1 cellular context compared by ENCODE assay signal in genomic region chr17:71438631-71439146, GRCh38.
TF ChIP-seq lines count a peak whose summit lies in the region.

No MANE protein-coding gene starts in this region.

TF ChIP-seq in HepG2, 621 proteins besides CTCF, POLR2A, EP300 and RAD21 (continued from another document):
- TF ChIP-seq ZNF451 (CRISPR knock-in tag; IDR thresholded peaks at IDR 0.05) = no peak
